Comparison of ENCODE assay signal across 10 cellular contexts in the genomic region with DNA sequence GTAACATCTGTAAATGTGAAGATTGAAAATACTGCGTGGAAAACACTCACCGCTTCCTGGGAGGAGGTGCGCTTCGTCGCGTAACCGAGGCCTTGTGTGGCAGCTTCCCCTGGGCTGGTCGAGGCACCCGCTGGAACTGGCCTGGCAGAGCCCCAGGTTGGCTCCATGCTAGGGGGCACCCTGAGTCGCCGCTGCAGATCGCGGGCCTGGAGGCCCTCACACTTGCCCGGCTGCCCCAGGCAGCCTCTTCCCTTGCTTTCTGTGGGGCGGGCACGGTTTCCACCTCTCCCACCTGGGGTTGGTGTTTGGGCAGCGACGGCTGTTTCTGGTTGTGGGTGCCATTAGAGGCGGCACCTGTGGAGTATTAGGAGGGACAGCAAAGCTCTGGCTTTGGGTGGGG. TPM values are rescaled to one million over a fixed set of nuclear protein-coding genes. Genes with fewer than 3 reads are reported as not detected.
DNase-seq lines count a peak whose midpoint lies in the region; ATAC-seq and TF ChIP-seq lines count a peak whose summit lies in the region.
"Had no signal": no experiment of that assay in that cellular context is flagged by ENCODE, and none has a peak within 500 bp of the region (broad histone marks: within the 10 kb centered on the region; RNA-seq: fewer than 3 reads in every experiment).

No MANE protein-coding gene starts in this region.

- peaks cover 15% of the 10 kb centered on the region for H3K27me3 Mint-ChIP-seq in endodermal cell (ENCODE audit: insufficient read depth)
- peaks cover 14% of the 10 kb centered on the region for H3K27me3 Mint-ChIP-seq in nephron progenitor cell (ENCODE audit: low read depth, poor library complexity)

- WGBS in endodermal cell (ENCODE audit: insufficient coverage in 1 of 2, insufficient read length in 1 of 2), 2 experiments, result 93 to 95% methylated on average over 10 to 19 of the region's 19 CpGs

- peaks cover 26% of the 10 kb centered on the region for H3K79me2 ChIP-seq in ACC112 (ENCODE audit: control insufficient read depth, insufficient read depth, low read length, unreplicated experiment)

- H3K27ac Mint-ChIP-seq in endodermal cell, result no peak overlapping the region
- no peak overlapping the region for H3K27ac Mint-ChIP-seq in nephron progenitor cell

- H3K9me3 Mint-ChIP-seq in endodermal cell, result peaks cover 79% of the 10 kb centered on the region
- H3K9me3 Mint-ChIP-seq in nephron progenitor cell, result peaks cover 83% of the 10 kb centered on the region

- ATAC-seq in HG02798 (IDR thresholded peaks at IDR 0.05; ENCODE audit: poor library complexity, unreplicated experiment), result no peak
- no peak for ATAC-seq in HG02885 (IDR thresholded peaks at IDR 0.05; ENCODE audit: poor library complexity, unreplicated experiment)

- H3K27me3 ChIP-seq in ACC112 (ENCODE audit: insufficient read depth, low read length), result peaks cover 9% of the 10 kb centered on the region
- no peaks in the 10 kb centered on the region for H3K27me3 ChIP-seq in NT2/D1 (ENCODE audit: insufficient read depth, insufficient read length)
- no peaks in the 10 kb centered on the region for H3K27me3 ChIP-seq in endodermal cell (ENCODE audit: control insufficient read depth, insufficient read depth, low read length, poor library complexity, severe bottlenecking)

- TF ChIP-seq CTCF in endodermal cell (conservative IDR thresholded peaks at IDR 0.05), result no peak
- no peak for TF ChIP-seq CTCF in nephron progenitor cell (IDR thresholded peaks at IDR 0.05)

- no peak overlapping the region for H3K27ac ChIP-seq in ACC112 (ENCODE audit: low read depth, low read length)
- H3K27ac ChIP-seq in endodermal cell (ENCODE audit: low read depth, low read length), result no peak overlapping the region

- H2AFZ ChIP-seq in ACC112 (ENCODE audit: low read length, unreplicated experiment), result peak overlapping the region; percentile 90

- H3K9ac ChIP-seq in NT2/D1 (ENCODE audit: insufficient read length, low read depth) (peak overlapping the region; percentile 77), endodermal cell (ENCODE audit: extremely low read depth, low read length, poor library complexity, severe bottlenecking) (peak overlapping the region; percentile 23)

- H3K9me3 ChIP-seq in NT2/D1 (ENCODE audit: insufficient read depth, low read length) (peaks cover 28% of the 10 kb centered on the region), endodermal cell (ENCODE audit: control insufficient read depth, low read length) (peaks cover 57% of the 10 kb centered on the region)

- H3K4me3 ChIP-seq in ACC112 (ENCODE audit: low read depth, low read length) (peak overlapping the region; percentile 81), NT2/D1 (ENCODE audit: insufficient read length, low read depth) (peak overlapping the region; percentile 68), endodermal cell (ENCODE audit: low read length) (peak overlapping the region; percentile 83)

- H3K4me1 Mint-ChIP-seq in endodermal cell, result no peaks in the 10 kb centered on the region
- no peaks in the 10 kb centered on the region for H3K4me1 Mint-ChIP-seq in nephron progenitor cell

- H3K4me3 Mint-ChIP-seq in endodermal cell, result peak overlapping the region; percentile 63
- H3K4me3 Mint-ChIP-seq in nephron progenitor cell, result peak overlapping the region; percentile 71

- peaks cover 43% of the 10 kb centered on the region for H3K36me3 ChIP-seq in ACC112 (ENCODE audit: insufficient read depth, low read length)
- H3K36me3 ChIP-seq in NT2/D1 (ENCODE audit: insufficient read depth, insufficient read length, low read length), result peaks cover 33% of the 10 kb centered on the region
- H3K36me3 ChIP-seq in endodermal cell (ENCODE audit: control insufficient read depth, insufficient read depth, low read length), result peaks cover 4% of the 10 kb centered on the region

- peaks cover 39% of the 10 kb centered on the region for H3K36me3 Mint-ChIP-seq in endodermal cell (ENCODE audit: low read depth)
- H3K36me3 Mint-ChIP-seq in nephron progenitor cell (ENCODE audit: low read depth), result peaks cover 59% of the 10 kb centered on the region

- H3K4me1 ChIP-seq in ACC112 (ENCODE audit: control insufficient read depth, insufficient read depth, low read length, unreplicated experiment) (peaks cover 7% of the 10 kb centered on the region), NT2/D1 (ENCODE audit: insufficient read depth, insufficient read length) (peaks cover 2% of the 10 kb centered on the region), endodermal cell (ENCODE audit: control insufficient read depth, insufficient read depth, low read length) (no peaks in the 10 kb centered on the region)

- DNase-seq in NT2/D1 (ENCODE audit: low read depth, low spot score), result no peak
- no peak for DNase-seq in endodermal cell
- DNase-seq in nephron progenitor cell, result no peak
- no peak for DNase-seq in medulla oblongata (ENCODE audit: extremely low spot score)
- no peak for DNase-seq in ureter (ENCODE audit: low spot score)
- DNase-seq: NCI-H446 treated with DMSO at 0.1 percent for 48 hours; stimulated activated CD4-positive, alpha-beta T cell treated with anti-CD3 and anti-CD28 coated beads, Interleukin-4, amount 100 ng/mL, for 24 hours had no signal

RNA-seq across cellular contexts. Expression of a gene that starts 0.9 kb away (rescaled TPM):
- total RNA-seq in endodermal cell (1 to 10 TPM; 3.4 to 4.8 TPM), ureter (5.7 TPM)
- 6.2 TPM for polyA plus RNA-seq in endodermal cell (2013, experiment 1 of 2)
- polyA plus RNA-seq in endodermal cell (2013, experiment 2 of 2), result 5.9 TPM

RNA-seq across cellular contexts. Expression of a gene that starts 37.4 kb away (rescaled TPM):
- total RNA-seq in endodermal cell (1 to 10 TPM; 5.8 to 6.6 TPM), ureter (4.1 TPM)
- polyA plus RNA-seq in endodermal cell (2013, experiment 1 of 2), result 4.1 TPM
- 3.7 TPM for polyA plus RNA-seq in endodermal cell (2013, experiment 2 of 2)
